Comparison of ENCODE assay signal across 35 cellular contexts in genomic region chr7:24249266-24249665, GRCh38. TPM values are rescaled to one million over a fixed set of nuclear protein-coding genes. Genes with fewer than 3 reads are reported as not detected.
"Had no signal": no experiment of that assay in that cellular context is flagged by ENCODE, and none has a peak within 500 bp of the region (broad histone marks: within the 10 kb centered on the region; RNA-seq: fewer than 3 reads in every experiment).

No MANE protein-coding gene starts in this region.

- H3K9me3 ChIP-seq: adrenal gland, gastrocnemius medialis had no signal

- H3K27me3 ChIP-seq: adrenal gland, body of pancreas, esophagus muscularis mucosa, gastrocnemius medialis, heart left ventricle had no signal

- FAIRE-seq: colon had no signal

- H3K27ac ChIP-seq: adrenal gland, body of pancreas, esophagus muscularis mucosa, foreskin keratinocyte, gastrocnemius medialis, heart left ventricle had no signal

- DNase-seq: activated CD4-positive, alpha-beta memory T cell treated with anti-CD3 and anti-CD28 coated beads for 36 hours; activated CD4-positive, alpha-beta T cell treated with anti-CD3 and anti-CD28 coated beads for 36 hours; activated CD4-positive, alpha-beta T cell treated with anti-CD3 and anti-CD28 coated beads, Interleukin-2, amount 10 ng/mL, durations not matched to agents 24 days and 14 days; activated CD4-positive, CD25-positive, alpha-beta regulatory T cell; activated CD4-positive, CD25-positive, alpha-beta regulatory T cell treated with anti-CD3 and anti-CD28 coated beads, Interleukin-2, amount 50 U/mL, for 72 hours; activated CD8-positive, alpha-beta memory T cell treated with anti-CD3 and anti-CD28 coated beads, Interleukin-2, amount 10 ng/mL, durations not matched to agents 7 days and 5 days; activated CD8-positive, alpha-beta memory T cell treated with anti-CD3 and anti-CD28 coated beads, Interleukin-2, amount 50 U/mL, for 4 hours; activated CD8-positive, alpha-beta T cell treated with anti-CD3 and anti-CD28 coated beads, Interleukin-2, amount 10 ng/mL, durations not matched to agents 7 days and 5 days; activated effector memory CD4-positive, alpha-beta T cell treated with anti-CD3 and anti-CD28 coated beads, Interleukin-2, amount 50 U/mL, for 16 hours; activated naive CD4-positive, alpha-beta T cell treated with anti-CD3 and anti-CD28 coated beads for 36 hours; activated naive CD8-positive, alpha-beta T cell treated with anti-CD3 and anti-CD28 coated beads for 36 hours; activated naive CD8-positive, alpha-beta T cell treated with anti-CD3 and anti-CD28 coated beads, Interleukin-2, amount 50 U/mL, for 24 hours; activated T-cell treated with anti-CD3 and anti-CD28 coated beads, Interleukin-2, amount 50 U/mL, for 1 hour; activated T-cell treated with anti-CD3 and anti-CD28 coated beads, Interleukin-2, amount 50 U/mL, for 48 hours; adrenal gland; amygdala; aorta; body of pancreas; caudate nucleus; cortex of kidney; dermis blood vessel endothelial cell; effector CD4-positive, alpha-beta T cell; effector memory CD8-positive, alpha-beta T cell; erythroblast; foreskin keratinocyte; gastrocnemius medialis; glutamatergic neuron; heart left ventricle; T1000 had no signal

- H3K4me3 ChIP-seq: adrenal gland, body of pancreas, esophagus muscularis mucosa, gastrocnemius medialis, heart left ventricle had no signal

- ATAC-seq: activated CD4-positive, alpha-beta T cell treated with anti-CD3 and anti-CD28 coated beads for 36 hours; activated CD8-positive, alpha-beta memory T cell treated with anti-CD3 and anti-CD28 coated beads, Interleukin-2, amount 10 ng/mL, durations not matched to agents 7 days and 5 days; activated CD8-positive, alpha-beta T cell treated with anti-CD3 and anti-CD28 coated beads, Interleukin-2, amount 10 ng/mL, durations not matched to agents 7 days and 5 days; activated naive CD8-positive, alpha-beta T cell treated with anti-CD3 and anti-CD28 coated beads, Interleukin-2, amount 50 U/mL, for 24 hours; body of pancreas; effector memory CD8-positive, alpha-beta T cell; foreskin keratinocyte; gastrocnemius medialis; heart left ventricle had no signal

- H3K4me1 ChIP-seq: adrenal gland, body of pancreas, esophagus muscularis mucosa, foreskin keratinocyte, gastrocnemius medialis, heart left ventricle had no signal

- H3K36me3 ChIP-seq: adrenal gland, esophagus muscularis mucosa, gastrocnemius medialis, heart left ventricle had no signal

RNA-seq across cellular contexts. Expression of gene NPY, which starts 34.7 kb away (rescaled TPM):
- total RNA-seq: activated CD4-positive, alpha-beta memory T cell treated with anti-CD3 and anti-CD28 coated beads for 36 hours; activated CD4-positive, alpha-beta T cell treated with anti-CD3 and anti-CD28 coated beads for 36 hours; activated CD4-positive, alpha-beta T cell treated with anti-CD3 and anti-CD28 coated beads, Interleukin-2, amount 10 ng/mL, durations not matched to agents 24 days and 14 days; activated CD8-positive, alpha-beta memory T cell treated with anti-CD3 and anti-CD28 coated beads for 36 hours; activated CD8-positive, alpha-beta memory T cell treated with anti-CD3 and anti-CD28 coated beads, Interleukin-2, amount 10 ng/mL, durations not matched to agents 7 days and 5 days; activated CD8-positive, alpha-beta T cell treated with anti-CD3 and anti-CD28 coated beads, Interleukin-2, amount 10 ng/mL, durations not matched to agents 7 days and 5 days; activated naive CD4-positive, alpha-beta T cell treated with anti-CD3 and anti-CD28 coated beads for 36 hours; activated naive CD8-positive, alpha-beta T cell treated with anti-CD3 and anti-CD28 coated beads for 36 hours; activated T-helper 1 cell treated with anti-CD3 and anti-CD28 coated beads, Interleukin-12 subunit alpha, Interleukin-12 subunit beta, Interleukin-2, Interleukin-4 antibody, amounts not matched to agents 30 ng/mL and 10 ng/mL and 1 ng/mL, durations not matched to agents 14 hours and 24 hours and 36 hours; activated T-helper 2 cell treated with anti-CD3 and anti-CD28 coated beads, Interferon-gamma antibody, Interleukin-2, Interleukin-4, amounts not matched to agents 10 μg/mL and 5 μg/mL and 100 μg/mL, durations not matched to agents 14 hours and 24 hours and 36 hours; aorta; chondrocyte; dermis blood vessel endothelial cell; foreskin keratinocyte; gastrocnemius medialis; heart left ventricle had no signal
- polyA plus RNA-seq: aorta, foreskin keratinocyte had no signal
